ENCODE assay signal across 2 cellular contexts in genomic region chr3:186598794-186599141, GRCh38.
TF ChIP-seq lines count a peak whose summit lies in the region.

No MANE protein-coding gene starts in this region.

TF ChIP-seq in IMR-90, 13 proteins besides CTCF, POLR2A, EP300 and RAD21:
- TF ChIP-seq RCOR1 (IDR thresholded peaks at IDR 0.05; ENCODE audit: insufficient replicate concordance, low read length), result no peak
- no peak for TF ChIP-seq SMC3 (IDR thresholded peaks at IDR 0.05; ENCODE audit: low read depth, low read length)
- TF ChIP-seq, protein P1, sequence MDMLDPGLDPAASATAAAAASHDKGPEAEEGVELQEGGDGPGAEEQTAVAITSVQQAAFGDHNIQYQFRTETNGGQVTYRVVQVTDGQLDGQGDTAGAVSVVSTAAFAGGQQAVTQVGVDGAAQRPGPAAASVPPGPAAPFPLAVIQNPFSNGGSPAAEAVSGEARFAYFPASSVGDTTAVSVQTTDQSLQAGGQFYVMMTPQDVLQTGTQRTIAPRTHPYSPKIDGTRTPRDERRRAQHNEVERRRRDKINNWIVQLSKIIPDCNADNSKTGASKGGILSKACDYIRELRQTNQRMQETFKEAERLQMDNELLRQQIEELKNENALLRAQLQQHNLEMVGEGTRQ (IDR thresholded peaks at IDR 0.05; ENCODE audit: low read depth, low read length), result no peak
- TF ChIP-seq FOS (IDR thresholded peaks at IDR 0.05; ENCODE audit: low read depth, low read length), result no peak
- TF ChIP-seq RFX5 (IDR thresholded peaks at IDR 0.05; ENCODE audit: low read depth, low read length), result no peak
- no peak for TF ChIP-seq CHD1 (IDR thresholded peaks at IDR 0.05; ENCODE audit: low read depth, low read length)
- TF ChIP-seq, protein P2, sequence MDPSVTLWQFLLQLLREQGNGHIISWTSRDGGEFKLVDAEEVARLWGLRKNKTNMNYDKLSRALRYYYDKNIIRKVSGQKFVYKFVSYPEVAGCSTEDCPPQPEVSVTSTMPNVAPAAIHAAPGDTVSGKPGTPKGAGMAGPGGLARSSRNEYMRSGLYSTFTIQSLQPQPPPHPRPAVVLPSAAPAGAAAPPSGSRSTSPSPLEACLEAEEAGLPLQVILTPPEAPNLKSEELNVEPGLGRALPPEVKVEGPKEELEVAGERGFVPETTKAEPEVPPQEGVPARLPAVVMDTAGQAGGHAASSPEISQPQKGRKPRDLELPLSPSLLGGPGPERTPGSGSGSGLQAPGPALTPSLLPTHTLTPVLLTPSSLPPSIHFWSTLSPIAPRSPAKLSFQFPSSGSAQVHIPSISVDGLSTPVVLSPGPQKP (IDR thresholded peaks at IDR 0.05; ENCODE audit: borderline replicate concordance, low read depth, low read length), result no peak
- TF ChIP-seq MXI1 (IDR thresholded peaks at IDR 0.05; ENCODE audit: borderline replicate concordance, low read depth, low read length), result no peak
- TF ChIP-seq MAZ (IDR thresholded peaks at IDR 0.05; ENCODE audit: borderline replicate concordance, low read depth, low read length), result no peak
- TF ChIP-seq NFE2L2 (IDR thresholded peaks at IDR 0.05; ENCODE audit: low read depth, low read length), result no peak
- no peak for TF ChIP-seq BHLHE40 (IDR thresholded peaks at IDR 0.05; ENCODE audit: low read depth, low read length)
- TF ChIP-seq MAFK (IDR thresholded peaks at IDR 0.05; ENCODE audit: low read depth, low read length), result no peak
TF ChIP-seq in IMR-90: peak in this region for 0.

TF ChIP-seq in H1, 55 proteins besides CTCF, POLR2A, EP300 and RAD21:
- TF ChIP-seq TAF7 (optimal IDR thresholded peaks at IDR 0.05; ENCODE audit: borderline replicate concordance, low read depth, low read length), result no peak
- TF ChIP-seq RXRA (IDR thresholded peaks at IDR 0.05; ENCODE audit: insufficient read depth, low read depth, low read length), result no peak
- no peak for TF ChIP-seq ZNF274 (IDR thresholded peaks at IDR 0.05; ENCODE audit: borderline replicate concordance, extremely low read depth, low read length)
- no peak for TF ChIP-seq SIN3A (conservative IDR thresholded peaks at IDR 0.05 in 1 of 2, IDR thresholded peaks at IDR 0.05 in 1 of 2; ENCODE audit: low read depth in 1 of 2, low read length in 2 of 2)
- no peak for TF ChIP-seq E2F6 (IDR thresholded peaks at IDR 0.05)
- no peak for TF ChIP-seq BCL11A (IDR thresholded peaks at IDR 0.05; ENCODE audit: low read depth in 2 of 2, low read length in 2 of 2)
- TF ChIP-seq ATF3 (IDR thresholded peaks at IDR 0.05; ENCODE audit: insufficient read depth, low read depth, low read length), result no peak
- no peak for TF ChIP-seq BRCA1 (IDR thresholded peaks at IDR 0.05; ENCODE audit: low read depth, low read length)
- no peak for TF ChIP-seq SIX5 (IDR thresholded peaks at IDR 0.05; ENCODE audit: low read depth, low read length)
- TF ChIP-seq TEAD4 (IDR thresholded peaks at IDR 0.05; ENCODE audit: low read depth, low read length), result no peak
- no peak for TF ChIP-seq KDM5A (IDR thresholded peaks at IDR 0.05; ENCODE audit: low read length)
